In the genomic region with DNA sequence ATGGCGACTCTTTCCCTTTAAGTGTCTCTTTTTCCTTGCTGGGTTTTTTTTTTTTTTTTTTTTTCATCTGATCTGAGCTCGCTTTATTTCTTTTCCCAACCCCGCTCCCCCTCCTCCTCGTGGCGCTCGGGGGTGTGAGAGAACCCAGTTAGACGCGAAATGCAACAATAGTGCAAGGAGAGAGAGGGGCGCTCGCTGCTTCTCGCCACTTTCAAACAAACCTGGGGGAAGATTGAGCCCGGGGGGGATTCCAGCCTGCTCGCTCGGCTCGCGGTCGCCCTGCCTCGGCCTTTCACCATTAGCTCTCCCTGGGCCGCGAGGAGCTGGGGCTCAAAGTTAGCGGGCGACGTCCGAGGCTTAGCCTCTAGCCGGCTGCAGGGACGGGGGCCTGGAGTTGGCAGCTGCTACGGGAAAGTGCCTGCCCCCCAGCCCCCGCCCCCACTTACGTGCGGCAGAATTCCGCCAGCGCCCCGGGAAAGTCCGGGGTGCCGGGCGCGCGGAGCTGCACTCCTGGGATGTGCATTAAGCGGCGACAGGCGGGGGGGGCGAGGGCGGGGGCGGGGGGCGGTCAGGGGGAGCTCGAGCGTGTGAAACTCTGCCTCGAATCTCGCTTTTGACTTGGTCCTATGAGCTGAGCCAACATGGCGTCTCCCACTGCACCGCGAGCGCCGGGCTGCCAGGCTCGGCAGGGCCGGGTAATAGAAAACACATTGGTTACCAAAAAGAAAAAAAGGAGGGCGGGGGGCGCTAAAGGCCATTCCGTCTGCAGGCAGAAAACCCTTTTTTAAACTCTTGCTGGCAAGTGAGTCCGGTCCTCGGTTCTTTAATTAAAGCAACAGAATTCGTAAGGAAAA, we compare ENCODE assay signal across 8 cellular contexts. TPM values are rescaled to one million over a fixed set of nuclear protein-coding genes. Genes with fewer than 3 reads are reported as not detected.
A peak's percentile ranks its signal among the peaks of the same experiment; 100 is the strongest.
DNase-seq lines count a peak whose midpoint lies in the region; ATAC-seq, FAIRE-seq and TF ChIP-seq lines count a peak whose summit lies in the region.

No MANE protein-coding gene starts in this region.

- peak overlapping the region; percentile 67 for H3K9ac ChIP-seq in neuronal stem cell (ENCODE audit: low read depth, low read length, poor library complexity)

- H3K27me3 ChIP-seq in neuronal stem cell (ENCODE audit: control insufficient read depth in 3 of 3, insufficient read depth in 3 of 3, low read depth in 1 of 3, low read length in 3 of 3): no peaks in the 10 kb centered on the region

- peak overlapping the region; percentile 71 for H2AK5ac ChIP-seq in neuronal stem cell (ENCODE audit: low read depth, low read length)

- H3K27ac Mint-ChIP-seq in T-helper 1 cell treated with Interleukin-12 subunit alpha and Interleukin-12 subunit beta and Interleukin-4 antibody, amounts not matched to agents 30 μg/mL and 1 μg/mL, for 36 hours: peak overlapping the region; percentile 45

- peaks cover 33 to 36% of the 10 kb centered on the region in 2 donors for H3K4me1 ChIP-seq in neuronal stem cell (ENCODE audit: control insufficient read depth in 2 of 2, insufficient read depth in 1 of 2, low read depth in 1 of 2, low read length in 2 of 2)

- peaks cover 14% of the 10 kb centered on the region for H3K9me3 Mint-ChIP-seq in T-helper 1 cell treated with Interleukin-12 subunit alpha and Interleukin-12 subunit beta and Interleukin-4 antibody, amounts not matched to agents 30 μg/mL and 1 μg/mL, for 36 hours

- no peak for ATAC-seq in GM19467 (IDR thresholded peaks at IDR 0.05; ENCODE audit: unreplicated experiment)
- no peak for ATAC-seq in GM21619 (IDR thresholded peaks at IDR 0.05; ENCODE audit: unreplicated experiment)

- H3K4me3 ChIP-seq in fibroblast of villous mesenchyme (ENCODE audit: low read depth, low read length) (peak overlapping the region; percentile 90), neuronal stem cell (ENCODE audit: low read length in 2 of 2) (peak overlapping the region; percentile 51 to 78)

- no peak overlapping the region for H4K8ac ChIP-seq in neuronal stem cell (ENCODE audit: low read depth, low read length)

- H3K18ac ChIP-seq in neuronal stem cell (ENCODE audit: low read length): peak overlapping the region; percentile 98

- no peak overlapping the region for H3K23ac ChIP-seq in neuronal stem cell (ENCODE audit: low read depth, low read length, poor library complexity)

- no peak overlapping the region for H3K14ac ChIP-seq in neuronal stem cell (ENCODE audit: low read length)

- peaks cover 10 to 74% of the 10 kb centered on the region in 2 donors for H3K36me3 ChIP-seq in neuronal stem cell (replicated peaks in 1 of 2; ENCODE audit: control insufficient read depth in 2 of 2, insufficient read depth in 2 of 2, low read length in 2 of 2)

- WGBS in neuronal stem cell (ENCODE audit: extremely low coverage in 2 of 2, insufficient read length in 2 of 2, insufficient replicate concordance in 1 of 2), 2 donors: no CpG with 5 or more reads among the region's 62 CpGs

- H3K9me3 ChIP-seq in neuronal stem cell (replicated peaks in 1 of 2; ENCODE audit: control insufficient read depth in 2 of 2, insufficient read depth in 1 of 2, low read depth in 1 of 2, low read length in 2 of 2): no peaks in the 10 kb centered on the region

- H3K4me1 Mint-ChIP-seq in T-helper 1 cell treated with Interleukin-12 subunit alpha and Interleukin-12 subunit beta and Interleukin-4 antibody, amounts not matched to agents 30 μg/mL and 1 μg/mL, for 36 hours (ENCODE audit: low read depth): peaks cover 4% of the 10 kb centered on the region

- H2AFZ ChIP-seq in neuronal stem cell (ENCODE audit: low read length): peak overlapping the region; percentile 75

- no peak for FAIRE-seq in RCC 7860 (lab: Jason Lieb, UNC)

- no peak overlapping the region for H3K4ac ChIP-seq in neuronal stem cell (ENCODE audit: low read length)

- H3K4me2 ChIP-seq in neuronal stem cell (ENCODE audit: insufficient read depth, low read length, poor library complexity, severe bottlenecking): peak overlapping the region; percentile 65

- peak overlapping the region; percentile 89 for H2BK5ac ChIP-seq in neuronal stem cell (ENCODE audit: low read length)

- peaks cover 91% of the 10 kb centered on the region for H3K27me3 Mint-ChIP-seq in T-helper 1 cell treated with Interleukin-12 subunit alpha and Interleukin-12 subunit beta and Interleukin-4 antibody, amounts not matched to agents 30 μg/mL and 1 μg/mL, for 36 hours (ENCODE audit: low read depth)

- no peak overlapping the region for H2BK12ac ChIP-seq in neuronal stem cell (ENCODE audit: low read length)

- TF ChIP-seq CTCF in fibroblast of villous mesenchyme (IDR thresholded peaks at IDR 0.05; ENCODE audit: insufficient read depth, low read depth, low read length): no peak

- peaks cover 9% of the 10 kb centered on the region for H3K79me1 ChIP-seq in neuronal stem cell (ENCODE audit: low read depth, low read length)

- H2BK15ac ChIP-seq in neuronal stem cell (ENCODE audit: low read length): peak overlapping the region; percentile 8

- no peak overlapping the region for H4K91ac ChIP-seq in neuronal stem cell (ENCODE audit: low read depth, low read length, poor library complexity)

- peak overlapping the region; percentile 96 for H3K27ac ChIP-seq in neuronal stem cell (replicated peaks; ENCODE audit: low read length)

- peak overlapping the region; percentile 54 for H2BK120ac ChIP-seq in neuronal stem cell (ENCODE audit: low read depth, low read length)

- no peak overlapping the region for H3K4me3 Mint-ChIP-seq in T-helper 1 cell treated with Interleukin-12 subunit alpha and Interleukin-12 subunit beta and Interleukin-4 antibody, amounts not matched to agents 30 μg/mL and 1 μg/mL, for 36 hours

- DNase-seq in T-helper 1 cell: no peak
- peak; percentile 41 for DNase-seq in SK-N-DZ (ENCODE audit: low spot score)
- DNase-seq in fibroblast of villous mesenchyme (ENCODE audit: low read depth): no peak
- DNase-seq in neuronal stem cell (ENCODE audit: low spot score): peak; percentile 87
- DNase-seq in RCC 7860 (ENCODE audit: low spot score): no peak

- H3K36me3 Mint-ChIP-seq in T-helper 1 cell treated with Interleukin-12 subunit alpha and Interleukin-12 subunit beta and Interleukin-4 antibody, amounts not matched to agents 30 μg/mL and 1 μg/mL, for 36 hours (ENCODE audit: low read depth): no peaks in the 10 kb centered on the region

RNA-seq across cellular contexts. Expression of a gene that starts 10.3 kb away (rescaled TPM):
- 2.2 and 3.2 TPM in 2 replicates for polyA plus RNA-seq in SK-N-DZ (2014; cell fraction: cytosol; rRNA removed)
- 1.5 and 3.6 TPM in 2 replicates for polyA plus RNA-seq in SK-N-DZ (2014; cell fraction: nucleus; rRNA removed)
- 73.1 and 96.3 TPM in 2 replicates for total RNA-seq in fibroblast of villous mesenchyme
- 43.2 TPM for polyA plus RNA-seq in neuronal stem cell (2013, experiment 1 of 2)
- polyA plus RNA-seq in neuronal stem cell (2013, experiment 2 of 2): 45.4 TPM

Comparison
In these comparisons a context has a peak if more than half of its experiments do, and no peak if none do; other contexts are left out.
1. DNase-seq: peak in SK-N-DZ (single experiment) and neuronal stem cell (single experiment); none in T-helper 1 cell (0 of 5), fibroblast of villous mesenchyme (single experiment) and RCC 7860 (single experiment).